ENCODE assay signal across 1 cellular context in genomic region chr6:36682328-36683144, GRCh38.
TF ChIP-seq lines count a peak whose summit lies in the region.

No MANE protein-coding gene starts in this region.

TF ChIP-seq in HepG2, 621 proteins besides CTCF, POLR2A, EP300 and RAD21 (continued from another document and continues in another):
- TF ChIP-seq SNAPC4 (CRISPR knock-in tag; IDR thresholded peaks at IDR 0.05) (no peak), FOXC1 (CRISPR knock-in tag; IDR thresholded peaks at IDR 0.05; ENCODE audit: borderline replicate concordance) (peak; percentile 46; the same call in 1 of the 2 replicates), ZNF207 (IDR thresholded peaks at IDR 0.05; ENCODE audit: borderline replicate concordance) (no peak), SRSF9 (IDR thresholded peaks at IDR 0.05; ENCODE audit: borderline replicate concordance, insufficient read depth, low read depth, low read length, poor library complexity, severe bottlenecking) (no peak), GTF3A (CRISPR knock-in tag; conservative IDR thresholded peaks at IDR 0.05) (no peak), CREB3 (CRISPR knock-in tag; IDR thresholded peaks at IDR 0.05) (no peak), ZBTB21 (CRISPR knock-in tag; IDR thresholded peaks at IDR 0.05) (no peak), ZBTB20 (CRISPR knock-in tag; IDR thresholded peaks at IDR 0.05; ENCODE audit: borderline replicate concordance, low read depth) (no peak), CREM (IDR thresholded peaks at IDR 0.05) (peak; percentile 48; the same call in 1 of the 2 replicates), CREM (CRISPR knock-in tag; IDR thresholded peaks at IDR 0.05) (no peak), ZNF225 (CRISPR knock-in tag; IDR thresholded peaks at IDR 0.05) (no peak), ZNF761 (CRISPR knock-in tag; conservative IDR thresholded peaks at IDR 0.05) (no peak), NFE2 (CRISPR knock-in tag; IDR thresholded peaks at IDR 0.05) (no peak), NFKBIZ (CRISPR knock-in tag; IDR thresholded peaks at IDR 0.05) (no peak), ZSCAN9 (CRISPR knock-in tag; IDR thresholded peaks at IDR 0.05; ENCODE audit: borderline replicate concordance) (no peak), EEA1 (CRISPR knock-in tag; IDR thresholded peaks at IDR 0.05; ENCODE audit: borderline replicate concordance) (no peak), ZNF468 (CRISPR knock-in tag; IDR thresholded peaks at IDR 0.05) (no peak), PRDM15 (CRISPR knock-in tag; IDR thresholded peaks at IDR 0.05) (no peak), ELK4 (CRISPR knock-in tag; IDR thresholded peaks at IDR 0.05; ENCODE audit: borderline replicate concordance) (no peak), ZNF253 (CRISPR knock-in tag; IDR thresholded peaks at IDR 0.05; ENCODE audit: borderline replicate concordance) (no peak), ZNF720 (CRISPR knock-in tag; IDR thresholded peaks at IDR 0.05) (no peak), ZNF646 (CRISPR knock-in tag; IDR thresholded peaks at IDR 0.05) (no peak), ATF1 (CRISPR knock-in tag; IDR thresholded peaks at IDR 0.05) (no peak), MAFF (IDR thresholded peaks at IDR 0.05; ENCODE audit: low read depth, low read length) (no peak), ZNF33A (CRISPR knock-in tag; IDR thresholded peaks at IDR 0.05; ENCODE audit: borderline replicate concordance) (no peak), PBX3 (CRISPR knock-in tag; IDR thresholded peaks at IDR 0.05; ENCODE audit: borderline replicate concordance) (no peak), ATM (IDR thresholded peaks at IDR 0.05; ENCODE audit: borderline replicate concordance) (no peak), MTF2 (CRISPR knock-in tag; IDR thresholded peaks at IDR 0.05; ENCODE audit: borderline replicate concordance) (no peak), HIVEP1 (CRISPR knock-in tag; IDR thresholded peaks at IDR 0.05) (no peak), ZBTB43 (CRISPR knock-in tag; conservative IDR thresholded peaks at IDR 0.05) (no peak), ZNF251 (CRISPR knock-in tag; IDR thresholded peaks at IDR 0.05) (no peak)
